20 cellular contexts compared by ENCODE assay signal in genomic region chr18:79191956-79192355, GRCh38.
DNase-seq lines count a peak whose midpoint lies in the region; ATAC-seq and TF ChIP-seq lines count a peak whose summit lies in the region.
"Had no signal": no experiment of that assay in that cellular context is flagged by ENCODE, and none has a peak within 500 bp of the region (broad histone marks: within the 10 kb centered on the region; RNA-seq: fewer than 3 reads in every experiment).

No MANE protein-coding gene starts in this region.

- H3K4me3 Mint-ChIP-seq in activated CD8-positive, alpha-beta T cell treated with anti-CD3 and anti-CD28 coated beads for 36 hours = no peak overlapping the region
- H3K4me3 Mint-ChIP-seq in activated CD8-positive, alpha-beta T cell treated with anti-CD3 and anti-CD28 coated beads, Interleukin-2, amount 10 ng/mL, durations not matched to agents 7 days and 5 days = no peak overlapping the region
- H3K4me3 Mint-ChIP-seq: CD4-positive, alpha-beta T cell had no signal

- no peaks in the 10 kb centered on the region for H3K36me3 ChIP-seq in MM.1S (replicated peaks; ENCODE audit: insufficient read depth, low read length)
- no peaks in the 10 kb centered on the region for H3K36me3 ChIP-seq in mammary epithelial cell (ENCODE audit: insufficient read depth, low read length)
- H3K36me3 ChIP-seq: BE2C had no signal

- H3K27ac ChIP-seq in MM.1S (ENCODE audit: low read length) (peak overlapping the region; percentile 28; the same call in 1 of the 2 replicates), mammary epithelial cell (ENCODE audit: insufficient read depth, low read depth, low read length) (no peak overlapping the region)

- no peak overlapping the region for H3K4me2 ChIP-seq in MM.1S (ENCODE audit: low read depth, low read length)
- no peak overlapping the region for H3K4me2 ChIP-seq in mammary epithelial cell (ENCODE audit: insufficient read depth, low read depth, low read length)

- WGBS in mammary epithelial cell (ENCODE audit: low coverage, missing lambda C conversion rate) = 89% methylated on average over 5 of the region's 5 CpGs

- intact Hi-C loops in activated CD8-positive, alpha-beta T cell treated with anti-CD3 and anti-CD28 coated beads for 36 hours (cut with micrococcal nuclease) = no loop called here
- intact Hi-C loops in mammary epithelial cell (cut with micrococcal nuclease) = no loop called here

- H3K9me3 Mint-ChIP-seq in activated CD8-positive, alpha-beta T cell treated with anti-CD3 and anti-CD28 coated beads for 36 hours = no peaks in the 10 kb centered on the region
- H3K9me3 Mint-ChIP-seq in activated CD8-positive, alpha-beta T cell treated with anti-CD3 and anti-CD28 coated beads, Interleukin-2, amount 10 ng/mL, durations not matched to agents 7 days and 5 days (ENCODE audit: insufficient read depth) = no peaks in the 10 kb centered on the region
- H3K9me3 Mint-ChIP-seq: CD4-positive, alpha-beta T cell had no signal

- POLR2A ChIA-PET in activated CD8-positive, alpha-beta T cell treated with anti-CD3 and anti-CD28 coated beads for 36 hours (lab: Charles Lee) = no interaction called here
- POLR2A ChIA-PET in activated CD8-positive, alpha-beta T cell treated with anti-CD3 and anti-CD28 coated beads, Interleukin-2, amount 10 ng/mL, durations not matched to agents 7 days and 5 days (lab: Charles Lee) = no interaction called here

- TF ChIP-seq CTCF in activated CD8-positive, alpha-beta T cell treated with anti-CD3 and anti-CD28 coated beads for 36 hours (IDR thresholded peaks at IDR 0.05) = no peak
- no peak for TF ChIP-seq CTCF in MM.1S (IDR thresholded peaks at IDR 0.05; ENCODE audit: low read length)
- TF ChIP-seq CTCF in mammary epithelial cell (conservative IDR thresholded peaks at IDR 0.05 in 1 of 2, IDR thresholded peaks at IDR 0.05 in 1 of 2; ENCODE audit: extremely low read depth in 1 of 2, insufficient read depth in 1 of 2, low read depth in 1 of 2, low read length in 2 of 2) = no peak

- H3K79me2 ChIP-seq in MM.1S (ENCODE audit: low read length) (no peaks in the 10 kb centered on the region), mammary epithelial cell (ENCODE audit: insufficient read depth, low read length) (no peaks in the 10 kb centered on the region)

- H2AFZ ChIP-seq in MM.1S (ENCODE audit: low read length) (no peak overlapping the region), mammary epithelial cell (ENCODE audit: low read depth, low read length) (no peak overlapping the region)

- H4K20me1 ChIP-seq in MM.1S (ENCODE audit: insufficient read depth, low read length) (no peaks in the 10 kb centered on the region), mammary epithelial cell (ENCODE audit: insufficient read depth, low read length) (no peaks in the 10 kb centered on the region)

- in situ Hi-C loops in mammary epithelial cell (cut with MboI; ENCODE audit: low sequenced_read_pairs in 2 of 2) = no loop called here

- H3F3A ChIP-seq in MM.1S (ENCODE audit: insufficient read depth, low read length) = peaks cover 4% of the 10 kb centered on the region; the same call in 1 of the 2 replicates

- H3K27ac Mint-ChIP-seq in activated CD8-positive, alpha-beta T cell treated with anti-CD3 and anti-CD28 coated beads for 36 hours = peak overlapping the region; percentile 18
- H3K27ac Mint-ChIP-seq in activated CD8-positive, alpha-beta T cell treated with anti-CD3 and anti-CD28 coated beads, Interleukin-2, amount 10 ng/mL, durations not matched to agents 7 days and 5 days = no peak overlapping the region
- H3K27ac Mint-ChIP-seq: CD4-positive, alpha-beta T cell had no signal

- no peaks in the 10 kb centered on the region for H3K27me3 ChIP-seq in MM.1S (replicated peaks; ENCODE audit: insufficient read depth, low read length)
- H3K27me3 ChIP-seq in mammary epithelial cell (ENCODE audit: insufficient read depth, low read length) = no peaks in the 10 kb centered on the region
- H3K27me3 ChIP-seq: BE2C had no signal

- no peaks in the 10 kb centered on the region for H3K27me3 Mint-ChIP-seq in activated CD8-positive, alpha-beta T cell treated with anti-CD3 and anti-CD28 coated beads for 36 hours
- no peaks in the 10 kb centered on the region for H3K27me3 Mint-ChIP-seq in activated CD8-positive, alpha-beta T cell treated with anti-CD3 and anti-CD28 coated beads, Interleukin-2, amount 10 ng/mL, durations not matched to agents 7 days and 5 days (ENCODE audit: low read depth)
- H3K27me3 Mint-ChIP-seq: CD4-positive, alpha-beta T cell had no signal

- DNase-seq in activated CD8-positive, alpha-beta T cell treated with anti-CD3 and anti-CD28 coated beads for 36 hours = peak; percentile 18
- no peak for DNase-seq in activated CD8-positive, alpha-beta T cell treated with anti-CD3 and anti-CD28 coated beads, Interleukin-2, amount 10 ng/mL, durations not matched to agents 7 days and 5 days
- DNase-seq in MM.1S = peak; percentile 23
- peak; percentile 67 for DNase-seq in myocyte (ENCODE audit: low read depth)
- DNase-seq in KG1 (lab: John Stamatoyannopoulos, UW) = no peak
- DNase-seq in mammary epithelial cell = no peak
- DNase-seq: 8988T; BE2C; CD4-positive, alpha-beta T cell; DMS79 treated with DMSO at 0.1 percent for 48 hours; HCEC 1CT; NCI-H1105 treated with DMSO at 0.1 percent for 48 hours; NCI-H187 treated with DMSO at 0.1 percent for 48 hours; NCI-H2171; NCI-H446; NCI-H69; NK-92 treated with Interleukin-12 subunit alpha and Interleukin-12 subunit beta, amount 100 ng/mL, for 24 hours; RPMI8226 had no signal

- peaks cover 22% of the 10 kb centered on the region for H3K4me1 ChIP-seq in MM.1S (ENCODE audit: low read length)
- H3K4me1 ChIP-seq in mammary epithelial cell (ENCODE audit: insufficient read depth, low read length) = no peaks in the 10 kb centered on the region
- H3K4me1 ChIP-seq: BE2C had no signal

- H3K4me3 ChIP-seq in MM.1S (ENCODE audit: low read length) (no peak overlapping the region), mammary epithelial cell (replicated peaks in 1 of 3; ENCODE audit: insufficient read depth in 1 of 3, low read depth in 2 of 3, low read length in 3 of 3) (no peak overlapping the region)

- no TSS peak for BruUV-seq in mammary epithelial cell (replicated peaks; lab: Mats Ljungman, UMichigan)

- H3K9me3 ChIP-seq in MM.1S (replicated peaks; ENCODE audit: insufficient read depth, low read length) (no peaks in the 10 kb centered on the region), mammary epithelial cell (replicated peaks; ENCODE audit: insufficient read depth, low read length) (no peaks in the 10 kb centered on the region)
- H3K9me3 ChIP-seq: BE2C had no signal

- peak; percentile 84 for ATAC-seq in activated CD8-positive, alpha-beta T cell treated with anti-CD3 and anti-CD28 coated beads for 36 hours
- ATAC-seq in activated CD8-positive, alpha-beta T cell treated with anti-CD3 and anti-CD28 coated beads, Interleukin-2, amount 10 ng/mL, durations not matched to agents 7 days and 5 days = no peak
- ATAC-seq in GM18511 (IDR thresholded peaks at IDR 0.05; ENCODE audit: unreplicated experiment) (peak; percentile 74), HG03139 (IDR thresholded peaks at IDR 0.05; ENCODE audit: unreplicated experiment) (no peak)

- dilution Hi-C loops in mammary epithelial cell (cut with HindIII; ENCODE audit: low sequenced_read_pairs) = no loop called here

- CTCF ChIA-PET in activated CD8-positive, alpha-beta T cell treated with anti-CD3 and anti-CD28 coated beads for 36 hours (lab: Charles Lee) = no interaction called here
- CTCF ChIA-PET in activated CD8-positive, alpha-beta T cell treated with anti-CD3 and anti-CD28 coated beads, Interleukin-2, amount 10 ng/mL, durations not matched to agents 7 days and 5 days (lab: Charles Lee) = no interaction called here
- CTCF ChIA-PET in mammary epithelial cell (lab: Charles Lee; ENCODE audit: low non-redundant PET) = no interaction called here

- no peaks in the 10 kb centered on the region for H3K9me2 ChIP-seq in MM.1S (replicated peaks; ENCODE audit: insufficient read depth, low read length)

- H3K4me1 Mint-ChIP-seq in activated CD8-positive, alpha-beta T cell treated with anti-CD3 and anti-CD28 coated beads for 36 hours (ENCODE audit: low read depth) = peaks cover 10% of the 10 kb centered on the region
- peaks cover 5% of the 10 kb centered on the region for H3K4me1 Mint-ChIP-seq in activated CD8-positive, alpha-beta T cell treated with anti-CD3 and anti-CD28 coated beads, Interleukin-2, amount 10 ng/mL, durations not matched to agents 7 days and 5 days (ENCODE audit: low read depth)

- H3K9ac ChIP-seq in MM.1S (ENCODE audit: low read length) = no peak overlapping the region
- no peak overlapping the region for H3K9ac ChIP-seq in mammary epithelial cell (ENCODE audit: insufficient read depth, low read length)

- H3K36me3 Mint-ChIP-seq in activated CD8-positive, alpha-beta T cell treated with anti-CD3 and anti-CD28 coated beads for 36 hours (ENCODE audit: low read depth) = peaks cover 17% of the 10 kb centered on the region
- H3K36me3 Mint-ChIP-seq in activated CD8-positive, alpha-beta T cell treated with anti-CD3 and anti-CD28 coated beads, Interleukin-2, amount 10 ng/mL, durations not matched to agents 7 days and 5 days (ENCODE audit: low read depth) = peaks cover 4% of the 10 kb centered on the region

Comparison
In these comparisons a context has a peak if more than half of its experiments do, and no peak if none do; other contexts are left out.
1. ATAC-seq: peak in activated CD8-positive, alpha-beta T cell treated with anti-CD3 and anti-CD28 coated beads for 36 hours (single experiment) and GM18511 (single experiment); none in activated CD8-positive, alpha-beta T cell treated with anti-CD3 and anti-CD28 coated beads, Interleukin-2, amount 10 ng/mL, durations not matched to agents 7 days and 5 days (single experiment) and HG03139 (single experiment).
2. DNase-seq: peak in activated CD8-positive, alpha-beta T cell treated with anti-CD3 and anti-CD28 coated beads for 36 hours (single experiment), MM.1S (single experiment) and myocyte (single experiment); none in activated CD8-positive, alpha-beta T cell treated with anti-CD3 and anti-CD28 coated beads, Interleukin-2, amount 10 ng/mL, durations not matched to agents 7 days and 5 days (single experiment), KG1 (single experiment) and mammary epithelial cell (single experiment).